In genomic region chr19:2167896-2168618, GRCh38 we compare ENCODE assay signal across 7 cellular contexts. TPM values are rescaled to one million over a fixed set of nuclear protein-coding genes. Genes with fewer than 3 reads are reported as not detected.
DNase-seq lines count a peak whose midpoint lies in the region; ATAC-seq and TF ChIP-seq lines count a peak whose summit lies in the region.

No MANE protein-coding gene starts in this region.

- H3K36me3 Mint-ChIP-seq in activated naive CD8-positive, alpha-beta T cell treated with anti-CD3 and anti-CD28 coated beads, Interleukin-2, amount 50 U/mL, for 24 hours (ENCODE audit: low read depth), result peaks cover 30% of the 10 kb centered on the region
- no peaks in the 10 kb centered on the region for H3K36me3 Mint-ChIP-seq in immature natural killer cell

- H3K9me3 Mint-ChIP-seq in activated naive CD8-positive, alpha-beta T cell treated with anti-CD3 and anti-CD28 coated beads, Interleukin-2, amount 50 U/mL, for 24 hours, result no peaks in the 10 kb centered on the region
- H3K9me3 Mint-ChIP-seq in immature natural killer cell, result no peaks in the 10 kb centered on the region

- no peaks in the 10 kb centered on the region for H3K27me3 Mint-ChIP-seq in activated naive CD8-positive, alpha-beta T cell treated with anti-CD3 and anti-CD28 coated beads, Interleukin-2, amount 50 U/mL, for 24 hours
- peaks cover 4 to 21% (median 8%) of the 10 kb centered on the region in 3 donors for H3K27me3 Mint-ChIP-seq in immature natural killer cell (ENCODE audit: low read depth in 3 of 3)

- H3K4me1 Mint-ChIP-seq in activated naive CD8-positive, alpha-beta T cell treated with anti-CD3 and anti-CD28 coated beads, Interleukin-2, amount 50 U/mL, for 24 hours, result peaks cover 79% of the 10 kb centered on the region
- peaks cover 68% of the 10 kb centered on the region in 2 donors for H3K4me1 Mint-ChIP-seq in immature natural killer cell

- H3K27me3 ChIP-seq in stomach, result no peaks in the 10 kb centered on the region

- TF ChIP-seq CTCF in stomach (IDR thresholded peaks at IDR 0.05), result no peak

- no peak for TF ChIP-seq POLR2A in stomach (IDR thresholded peaks at IDR 0.05)

- H3K9me3 ChIP-seq in stomach, result no peaks in the 10 kb centered on the region

- peaks cover 0 to 1% (median 0%) of the 10 kb centered on the region in 4 donors for H3K36me3 ChIP-seq in stomach

- H3K4me3 ChIP-seq in stomach, result peak overlapping the region in 1 of 4 donors; percentile 9

- peak; percentile 34 for ATAC-seq in GM18909 (IDR thresholded peaks at IDR 0.05; ENCODE audit: poor library complexity, unreplicated experiment)
- no peak for ATAC-seq in activated naive CD8-positive, alpha-beta T cell treated with anti-CD3 and anti-CD28 coated beads, Interleukin-2, amount 50 U/mL, for 24 hours

- WGBS in stomach, 5 donors, result 37 to 52% (median 48%) methylated on average over 14 to 16 of the region's 16 CpGs

- intact Hi-C loops in stomach (cut with DNase I; ENCODE audit: low total_unique reads), result no loop called here

- peak overlapping the region; percentile 95 for H3K27ac Mint-ChIP-seq in activated naive CD8-positive, alpha-beta T cell treated with anti-CD3 and anti-CD28 coated beads, Interleukin-2, amount 50 U/mL, for 24 hours
- peak overlapping the region; percentile 96 to 99 (median 98) for H3K27ac Mint-ChIP-seq in immature natural killer cell

- in situ Hi-C loops in KBM-7 (cut with MboI; ENCODE audit: low pct_unique_long_range_greater_than_20kb, low sequenced_read_pairs), result no loop called here

- peak; percentile 87 for DNase-seq in KBM-7
- DNase-seq in activated naive CD8-positive, alpha-beta T cell treated with anti-CD3 and anti-CD28 coated beads, Interleukin-2, amount 50 U/mL, for 24 hours, result peak; percentile 53
- DNase-seq in immature natural killer cell, result peak; percentile 79 to 85 (median 81)
- DNase-seq in stomach, result peak; percentile 40
- DNase-seq in DMS 273 treated with DMSO at 0.1 percent for 48 hours (lab: John Stamatoyannopoulos, UW), result no peak
- no peak for DNase-seq in NCI-H2029 (lab: John Stamatoyannopoulos, UW)

- peak overlapping the region; percentile 80 for H3K4me3 Mint-ChIP-seq in activated naive CD8-positive, alpha-beta T cell treated with anti-CD3 and anti-CD28 coated beads, Interleukin-2, amount 50 U/mL, for 24 hours
- H3K4me3 Mint-ChIP-seq in immature natural killer cell, result peak overlapping the region; percentile 83 to 95 (median 92)

- peak overlapping the region; percentile 86 to 99 (median 97) for H3K27ac ChIP-seq in stomach

- no peak for TF ChIP-seq EP300 in stomach (IDR thresholded peaks at IDR 0.05)

- H3K4me1 ChIP-seq in stomach, result peaks cover 76 to 92% (median 84%) of the 10 kb centered on the region in 4 donors

RNA-seq across cellular contexts. Expression of gene DOT1L, which starts 4.3 kb away (rescaled TPM):
- polyA plus RNA-seq in immature natural killer cell (1 to 10 TPM in 1 of 3 donors, under 1 TPM in 2; 0.25 to 1.7 (median 0.31) TPM), stomach (1 to 10 TPM; 3.8 to 6.4 (median 5.0) TPM)
- 10 to 100 TPM; 10.5 to 71.8 (median 28.1) TPM for total RNA-seq in stomach

RNA-seq across cellular contexts. Expression of gene AP3D1, which starts 16.7 kb away (rescaled TPM):
- polyA plus RNA-seq in immature natural killer cell, result 10 to 100 TPM; 11.7 to 44.5 (median 17.9) TPM
- total RNA-seq in stomach, result 100 to 1,000 TPM in 4 of 5 donors, 10 to 100 TPM in 1; 49.0 to 340 (median 134) TPM
- 10 to 100 TPM; 53.8 to 59.6 (median 59.4) TPM for polyA plus RNA-seq in stomach

Comparison
In these comparisons a context has a peak if more than half of its experiments do, and no peak if none do; other contexts are left out.
1. DNase-seq: peak in KBM-7 (single experiment), activated naive CD8-positive, alpha-beta T cell treated with anti-CD3 and anti-CD28 coated beads, Interleukin-2, amount 50 U/mL, for 24 hours (single experiment), immature natural killer cell (3 of 3) and stomach (single experiment); none in DMS 273 treated with DMSO at 0.1 percent for 48 hours (single experiment) and NCI-H2029 (single experiment).